ENCODE assay signal across 22 cellular contexts in genomic region chr19:5520501-5520900, GRCh38. TPM values are rescaled to one million over a fixed set of nuclear protein-coding genes. Genes with fewer than 3 reads are reported as not detected.
DNase-seq lines count a peak whose midpoint lies in the region; ATAC-seq, FAIRE-seq and TF ChIP-seq lines count a peak whose summit lies in the region.
"Had no signal": no experiment of that assay in that cellular context is flagged by ENCODE, and none has a peak within 500 bp of the region (broad histone marks: within the 10 kb centered on the region; RNA-seq: fewer than 3 reads in every experiment).

No MANE protein-coding gene starts in this region.

- POLR2A ChIA-PET in HepG2 (lab: Yijun Ruan, JAX) (no interaction called here), K562 (lab: Yijun Ruan, JAX) (interaction anchor here (0.6 kb wide), 1 partner anchor 37 kb away, joined by 3 read pairs; no protein-coding TSS in a partner anchor)

- H3K9ac ChIP-seq in HepG2 (ENCODE audit: insufficient read depth, low read depth, low read length) = no peak overlapping the region
- H3K9ac ChIP-seq in K562 (ENCODE audit: insufficient read depth in 1 of 2, low read depth in 2 of 2, low read length in 2 of 2) = no peak overlapping the region
- H3K9ac ChIP-seq in neural progenitor cell = no peak overlapping the region
- H3K9ac ChIP-seq: BLaER1 treated with 17β-estradiol and CSF1 and Interleukin-3, amounts not matched to agents 10 nM and 100 nM had no signal

- H3K9me1 ChIP-seq in K562 (ENCODE audit: control insufficient read depth, insufficient read depth, low read length) = no peaks in the 10 kb centered on the region

- H3K27me3 ChIP-seq in HepG2 (ENCODE audit: control insufficient read depth in 1 of 2, insufficient read depth in 2 of 2, low read length in 2 of 2) (no peaks in the 10 kb centered on the region), right lobe of liver (no peaks in the 10 kb centered on the region), K562 (ENCODE audit: control insufficient read depth in 2 of 2, insufficient read depth in 2 of 2, low read length in 2 of 2) (peaks cover 4 to 26% of the 10 kb centered on the region in 2 experiments; a peak in 3 of 5 replicates), neural progenitor cell (no peaks in the 10 kb centered on the region)
- H3K27me3 ChIP-seq: BLaER1 treated with 17β-estradiol and CSF1 and Interleukin-3, amounts not matched to agents 10 nM and 100 nM had no signal

- DNase-seq in HepG2 (ENCODE audit: low spot score) = no peak
- no peak for DNase-seq in right lobe of liver
- no peak for DNase-seq in K562 (ENCODE audit: extremely low read depth in 1 of 4, low spot score in 3 of 4)
- DNase-seq in neural progenitor cell (ENCODE audit: low spot score) = no peak
- DNase-seq in activated gamma-delta T cell (lab: John Stamatoyannopoulos, UW) = no peak
- DNase-seq in NCI-H526 (lab: John Stamatoyannopoulos, UW) = no peak
- DNase-seq: AML-193; Caco-2; Calu3; CD4-positive, alpha-beta T cell; CD8-positive, alpha-beta T cell; DMS79 treated with DMSO at 0.1 percent for 48 hours; GF-D8 had no signal

- no peaks in the 10 kb centered on the region for H3K4me1 ChIP-seq in HepG2 (ENCODE audit: insufficient read depth, low read length)
- no peaks in the 10 kb centered on the region for H3K4me1 ChIP-seq in right lobe of liver
- H3K4me1 ChIP-seq in K562 (replicated peaks in 1 of 2; ENCODE audit: control insufficient read depth in 2 of 2, insufficient read depth in 2 of 2, low read length in 2 of 2) = no peaks in the 10 kb centered on the region
- H3K4me1 ChIP-seq in neural progenitor cell = peaks cover 11% of the 10 kb centered on the region
- H3K4me1 ChIP-seq: A549, Caco-2 had no signal

- peaks cover 20% of the 10 kb centered on the region for H3K9me3 ChIP-seq in HepG2 (ENCODE audit: low read length)
- H3K9me3 ChIP-seq in right lobe of liver = no peaks in the 10 kb centered on the region
- H3K9me3 ChIP-seq in K562 (replicated peaks; ENCODE audit: control insufficient read depth, insufficient read depth, low read depth, low read length) = peaks cover 8% of the 10 kb centered on the region
- H3K9me3 ChIP-seq in neural progenitor cell (ENCODE audit: low read depth) = no peaks in the 10 kb centered on the region

- no peak overlapping the region for H3K4me3 ChIP-seq in HepG2 (replicated peaks in 1 of 3; ENCODE audit: insufficient read depth in 1 of 3, low read depth in 2 of 3, low read length in 3 of 3)
- H3K4me3 ChIP-seq in right lobe of liver = no peak overlapping the region
- H3K4me3 ChIP-seq in K562 = no peak overlapping the region
- no peak overlapping the region for H3K4me3 ChIP-seq in neural progenitor cell
- H3K4me3 ChIP-seq: A549; BLaER1 treated with 17β-estradiol and CSF1 and Interleukin-3, amounts not matched to agents 10 nM and 100 nM had no signal

- peaks cover 22% of the 10 kb centered on the region for H3K9me3 Mint-ChIP-seq in neural progenitor cell

- H3K4me2 ChIP-seq in HepG2 (ENCODE audit: low read depth, low read length) = no peak overlapping the region
- no peak overlapping the region for H3K4me2 ChIP-seq in K562 (ENCODE audit: insufficient read depth, low read length)
- H3K4me2 ChIP-seq in neural progenitor cell = no peak overlapping the region
- H3K4me2 ChIP-seq: A549; BLaER1 treated with 17β-estradiol and CSF1 and Interleukin-3, amounts not matched to agents 10 nM and 100 nM had no signal

- FAIRE-seq in HepG2 (lab: Jason Lieb, UNC) (no peak), K562 (lab: Jason Lieb, UNC) (no peak)
- FAIRE-seq: A549, D721Med, G401.6, GM12891, GM19239 had no signal

- TF ChIP-seq CTCF in HepG2 (CRISPR knock-in tag; IDR thresholded peaks at IDR 0.05) (no peak), right lobe of liver (IDR thresholded peaks at IDR 0.05) (no peak), K562 (IDR thresholded peaks at IDR 0.05 in 2 of 3, conservative IDR thresholded peaks at IDR 0.05 in 1 of 3; ENCODE audit: insufficient read depth in 2 of 3, low read depth in 1 of 3, low read length in 3 of 3) (no peak), neural progenitor cell (IDR thresholded peaks at IDR 0.05) (no peak)

- intact Hi-C loops in HepG2 (cut with micrococcal nuclease; ENCODE audit: unreplicated experiment) (no loop called here), right lobe of liver (cut with DNase I) (no loop called here), K562 (cut with micrococcal nuclease) (loop anchor here (5.0 kb wide), 1 partner anchor 57 kb away; no protein-coding TSS in a partner anchor)

- peaks cover 22% of the 10 kb centered on the region for H3K4me1 Mint-ChIP-seq in neural progenitor cell
- H3K4me1 Mint-ChIP-seq: B cell had no signal

- H2AFZ ChIP-seq in HepG2 (ENCODE audit: low read length) (no peak overlapping the region), K562 (ENCODE audit: low read depth, low read length) (no peak overlapping the region), neural progenitor cell (replicated peaks) (no peak overlapping the region)

- in situ Hi-C loops in HepG2 (cut with HindIII; ENCODE audit: extremely low pct_ligation_motif_present, low pct_unique_long_range_greater_than_20kb) (no loop called here), K562 (cut with MboI) (no loop called here)

- H4K20me1 ChIP-seq in HepG2 (ENCODE audit: insufficient read depth, low read length) = no peaks in the 10 kb centered on the region
- H4K20me1 ChIP-seq in K562 (replicated peaks; ENCODE audit: control insufficient read depth, insufficient read depth, low read length) = no peaks in the 10 kb centered on the region
- no peaks in the 10 kb centered on the region for H4K20me1 ChIP-seq in neural progenitor cell (ENCODE audit: low read depth)
- H4K20me1 ChIP-seq: BLaER1 treated with 17β-estradiol and CSF1 and Interleukin-3, amounts not matched to agents 10 nM and 100 nM had no signal

- WGBS in HepG2 (ENCODE audit: low lambda C conversion rate) = 78% methylated on average over 4 of the region's 4 CpGs
- 86% methylated on average over 1 of the region's 4 CpGs for WGBS in right lobe of liver (ENCODE audit: insufficient coverage, low coverage, low lambda C conversion rate, missing lambda C conversion rate)
- WGBS in K562 (ENCODE audit: insufficient coverage, low coverage, missing lambda C conversion rate) = 9% methylated on average over 4 of the region's 4 CpGs

- H3K36me3 Mint-ChIP-seq in neural progenitor cell = no peaks in the 10 kb centered on the region
- H3K36me3 Mint-ChIP-seq: CD8-positive, alpha-beta T cell had no signal

- peak overlapping the region; percentile 43 for H3K4me3 Mint-ChIP-seq in neural progenitor cell
- H3K4me3 Mint-ChIP-seq: B cell; CD4-positive, alpha-beta T cell; CD8-positive, alpha-beta T cell had no signal

- H3K27ac ChIP-seq in HepG2 (ENCODE audit: extremely low read length, insufficient read depth, low read length) (no peak overlapping the region), right lobe of liver (no peak overlapping the region), K562 (ENCODE audit: extremely low read depth, low read depth, low read length) (no peak overlapping the region), neural progenitor cell (no peak overlapping the region)
- H3K27ac ChIP-seq: 22Rv1; A549; BLaER1 treated with 17β-estradiol and CSF1 and Interleukin-3, amounts not matched to agents 10 nM and 100 nM; C4-2B had no signal

- H3K79me2 ChIP-seq in HepG2 (ENCODE audit: insufficient read depth, low read length) (no peaks in the 10 kb centered on the region), K562 (ENCODE audit: control insufficient read depth, insufficient read depth, low read length) (no peaks in the 10 kb centered on the region), neural progenitor cell (ENCODE audit: low read depth) (no peaks in the 10 kb centered on the region)

- peaks cover 14% of the 10 kb centered on the region for H3F3A ChIP-seq in neural progenitor cell (ENCODE audit: low read depth)

- TF ChIP-seq POLR2A in HepG2 (IDR thresholded peaks at IDR 0.05; ENCODE audit: insufficient read depth in 1 of 2, low read depth in 2 of 2, low read length in 2 of 2) (no peak), right lobe of liver (IDR thresholded peaks at IDR 0.05) (no peak), K562 (conservative IDR thresholded peaks at IDR 0.05) (no peak)

- CTCF ChIA-PET in HepG2 (lab: Yijun Ruan, JAX; ENCODE audit: low intra/inter-chr PET ratio, low total read pairs) = no interaction called here
- CTCF ChIA-PET in K562 (lab: Yijun Ruan, JAX; ENCODE audit: low intra/inter-chr PET ratio) = no interaction called here

- ATAC-seq in HepG2 = no peak
- ATAC-seq in right lobe of liver = no peak
- no peak for ATAC-seq in K562
- ATAC-seq: A549; CD8-positive, alpha-beta T cell had no signal

- no peak for TF ChIP-seq RAD21 in HepG2 (CRISPR knock-in tag; IDR thresholded peaks at IDR 0.05)
- no peak for TF ChIP-seq RAD21 in K562 (CRISPR knock-in tag; conservative IDR thresholded peaks at IDR 0.05 in 1 of 2, IDR thresholded peaks at IDR 0.05 in 1 of 2)

- no TSS peak for BruUV-seq in HepG2 (replicated peaks; lab: Mats Ljungman, UMichigan)
- no TSS peak for BruUV-seq in K562 (replicated peaks; lab: Mats Ljungman, UMichigan)

- no peak overlapping the region for H3K27ac Mint-ChIP-seq in neural progenitor cell
- H3K27ac Mint-ChIP-seq: B cell; CD4-positive, alpha-beta T cell; CD8-positive, alpha-beta T cell had no signal

- peaks cover 37% of the 10 kb centered on the region for H3K27me3 Mint-ChIP-seq in neural progenitor cell (ENCODE audit: insufficient read depth, low read depth)

- TF ChIP-seq EP300 in HepG2 (IDR thresholded peaks at IDR 0.05; ENCODE audit: low read depth in 2 of 2, low read length in 2 of 2) = no peak
- no peak for TF ChIP-seq EP300 in HepG2 (CRISPR knock-in tag; IDR thresholded peaks at IDR 0.05; ENCODE audit: borderline replicate concordance)
- TF ChIP-seq EP300 in K562 (IDR thresholded peaks at IDR 0.05; ENCODE audit: low read length) = no peak

- H3K36me3 ChIP-seq in HepG2 (replicated peaks in 1 of 2; ENCODE audit: control insufficient read depth in 1 of 2, insufficient read depth in 2 of 2, low read length in 2 of 2) = no peaks in the 10 kb centered on the region
- no peaks in the 10 kb centered on the region for H3K36me3 ChIP-seq in right lobe of liver
- no peaks in the 10 kb centered on the region for H3K36me3 ChIP-seq in K562 (ENCODE audit: control insufficient read depth, insufficient read depth, low read length)
- H3K36me3 ChIP-seq in neural progenitor cell = no peaks in the 10 kb centered on the region
- H3K36me3 ChIP-seq: BLaER1 treated with 17β-estradiol and CSF1 and Interleukin-3, amounts not matched to agents 10 nM and 100 nM had no signal

RNA-seq across cellular contexts. Expression of gene TINCR, which starts 47.3 kb away (rescaled TPM):
- 0.04 and 0.33 TPM in 2 replicates for total RNA-seq in HepG2 (2016; rRNA removed; fragmentation: Illumina TruSeq; extraction: Trizol)
- not detected in 2 replicates for total RNA-seq in HepG2 (2016; cell fraction: cytosol; rRNA removed; fragmentation: Illumina TruSeq; extraction: Trizol; ENCODE audit: low read depth)
- total RNA-seq in HepG2 (2016; cell fraction: insoluble cytoplasmic fraction; rRNA removed; fragmentation: Illumina TruSeq; extraction: Trizol) = 0.28 and 0.39 TPM in 2 replicates
- 0.07 TPM in 1 of 2 replicates, not detected in the other for total RNA-seq in HepG2 (2016; cell fraction: membrane; rRNA removed; fragmentation: Illumina TruSeq; extraction: Trizol)
- total RNA-seq in HepG2 (2016; cell fraction: nucleus; rRNA removed; fragmentation: Illumina TruSeq; extraction: Trizol) = 0.09 TPM in 1 of 2 replicates, not detected in the other
- 0.17 and 0.30 TPM in 2 replicates for polyA plus RNA-seq in HepG2 (2011; rRNA removed)
- 0.15 and 0.22 TPM in 2 replicates for polyA plus RNA-seq in HepG2 (2011; cell fraction: cytosol; rRNA removed)
- 0.53 and 0.68 TPM in 2 replicates for polyA plus RNA-seq in HepG2 (2011; cell fraction: nucleus; rRNA removed)
- polyA plus RNA-seq in HepG2 (2012) = 0.08 and 0.59 TPM in 2 replicates
- 0.03 and 0.40 TPM in 2 replicates for polyA plus RNA-seq in HepG2 (2016; cell fraction: cytosol; fragmentation: Illumina TruSeq; extraction: Trizol; ENCODE audit: low read depth)
- 0.17 TPM in 1 of 2 replicates, not detected in the other for polyA plus RNA-seq in HepG2 (2016; cell fraction: insoluble cytoplasmic fraction; fragmentation: Illumina TruSeq; extraction: Trizol; ENCODE audit: low read depth)
- 0.12 and 0.14 TPM in 2 replicates for polyA plus RNA-seq in HepG2 (2016; cell fraction: membrane; fragmentation: Illumina TruSeq; extraction: Trizol; ENCODE audit: low read depth)
- 0.12 and 0.45 TPM in 2 replicates for polyA plus RNA-seq in HepG2 (2016; cell fraction: nucleus; fragmentation: Illumina TruSeq; extraction: Trizol; ENCODE audit: insufficient read depth, low read depth)
- polyA minus RNA-seq in HepG2 (2011; rRNA and poly(A)+ RNA removed; ENCODE audit: low replicate concordance) = 0.30 and 7.6 TPM in 2 replicates
- polyA minus RNA-seq in HepG2 (2011; cell fraction: cytosol; rRNA and poly(A)+ RNA removed) = not detected in 2 replicates
- 0.62 TPM in 1 of 2 replicates, not detected in the other for polyA minus RNA-seq in HepG2 (2011; cell fraction: nucleus; rRNA and poly(A)+ RNA removed)
- under 1 TPM in 1 of 6 experiments, not detected in 5; 0.44 TPM for total RNA-seq in right lobe of liver
- 1.7 and 1.9 TPM in 2 replicates for total RNA-seq in K562 (2011; cell fraction: chromatin; rRNA removed; ENCODE audit: low replicate concordance)
- 0.66 and 0.67 TPM in 2 replicates for total RNA-seq in K562 (2011; cell fraction: nucleolus; rRNA removed)
- 1.1 and 1.5 TPM in 2 replicates for total RNA-seq in K562 (2011; cell fraction: nucleoplasm; rRNA removed)
- 0.08 TPM in 1 of 2 replicates, not detected in the other for total RNA-seq in K562 (2014; rRNA removed)
- 0.06 and 0.07 TPM in 2 replicates for total RNA-seq in K562 (2014; rRNA removed; fragmentation: Illumina TruSeq; extraction: Trizol)
- 0.07 TPM in 1 of 2 replicates, not detected in the other for total RNA-seq in K562 (2015; rRNA removed; fragmentation: Illumina TruSeq; extraction: Trizol)
- total RNA-seq in K562 (2021) = 0.13 and 0.24 TPM in 2 replicates
- 0.11 and 0.32 TPM in 2 replicates for polyA plus RNA-seq in K562 (2011; rRNA removed)
- 0.06 and 0.24 TPM in 2 replicates for polyA plus RNA-seq in K562 (2011; cell fraction: cytosol; rRNA removed)
- polyA plus RNA-seq in K562 (2011; cell fraction: nucleus; rRNA removed) = 0.58 and 0.90 TPM in 2 replicates
- polyA plus RNA-seq in K562 (2012) = 0.20 and 0.36 TPM in 2 replicates
- polyA plus RNA-seq in K562 (2014; fragmentation: Illumina TruSeq; extraction: Trizol) = 0.10 and 0.21 TPM in 2 replicates
- polyA plus RNA-seq in K562 (2014; fragmentation: Nextera tagmentation; extraction: Ambion mirVana) = under 1 TPM; 0.03 to 0.10 TPM
- 0.03 and 0.19 TPM in 2 replicates for polyA plus RNA-seq in K562 (2014; rRNA removed)
- 0.33 TPM in 1 of 2 replicates, not detected in the other for polyA minus RNA-seq in K562 (2011; rRNA and poly(A)+ RNA removed)
- not detected in 2 replicates for polyA minus RNA-seq in K562 (2011; cell fraction: cytosol; rRNA and poly(A)+ RNA removed)
- polyA minus RNA-seq in K562 (2011; cell fraction: nucleus; rRNA and poly(A)+ RNA removed) = 0.11 and 0.13 TPM in 2 replicates
- 1.8 and 3.5 TPM in 2 replicates for total RNA-seq in neural progenitor cell (ENCODE audit: low replicate concordance)

Comparison
In these comparisons a context has a peak if more than half of its experiments do, and no peak if none do; other contexts are left out.
1. Of the 241 proteins assayed by ChIP-seq in both HepG2 and K562: peak only in HepG2: none; only in K562: ADNP; in both: none; in neither: 239; mixed calls (peak in some experiments, not most) for 1.